Comparison of ENCODE assay signal across 10 cellular contexts in the genomic region with DNA sequence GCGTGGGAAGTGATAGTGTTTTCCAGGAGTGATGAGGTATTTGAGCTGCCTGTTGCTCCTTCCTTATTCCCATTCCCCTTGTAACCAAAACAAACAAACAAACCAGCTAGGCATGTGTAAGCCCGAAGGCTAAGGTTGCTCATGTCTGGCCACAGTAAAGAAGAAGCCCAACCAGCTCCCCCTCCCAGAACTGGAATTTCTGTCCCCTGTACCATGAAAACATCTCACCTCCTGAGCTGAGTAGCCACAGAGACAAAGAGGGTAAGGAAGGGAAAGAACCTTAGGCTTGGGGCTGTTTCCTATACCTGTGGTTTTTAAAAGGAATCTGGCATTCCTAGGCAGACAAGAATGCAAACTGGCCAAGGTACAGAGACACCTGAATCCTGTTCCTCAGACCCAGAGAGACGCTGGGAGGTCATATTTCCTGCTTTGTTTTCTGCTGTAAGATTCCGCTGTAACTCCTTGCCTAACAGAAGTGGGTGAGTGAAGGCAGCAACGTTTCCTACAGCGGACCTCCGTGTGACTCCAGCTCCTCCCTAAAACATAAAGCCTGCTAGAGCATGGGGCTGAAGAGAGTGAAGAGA. TPM values are rescaled to one million over a fixed set of nuclear protein-coding genes. Genes with fewer than 3 reads are reported as not detected.
A peak's percentile ranks its signal among the peaks of the same experiment; 100 is the strongest.
DNase-seq lines count a peak whose midpoint lies in the region; ATAC-seq, FAIRE-seq and TF ChIP-seq lines count a peak whose summit lies in the region.
"Had no signal": no experiment of that assay in that cellular context is flagged by ENCODE, and none has a peak within 500 bp of the region (broad histone marks: within the 10 kb centered on the region; RNA-seq: fewer than 3 reads in every experiment).

No MANE protein-coding gene starts in this region.

- in situ Hi-C loops in HepG2 (cut with HindIII; ENCODE audit: extremely low pct_ligation_motif_present, low pct_unique_long_range_greater_than_20kb) = loop anchor here (10.0 kb wide), 1 partner anchor 494 kb away; the partner anchor contains the start of gene RHOU

- BruUV-seq in HepG2 (replicated peaks; lab: Mats Ljungman, UMichigan) = no TSS peak

- no peak for TF ChIP-seq EP300 in HepG2 (IDR thresholded peaks at IDR 0.05; ENCODE audit: low read depth in 2 of 2, low read length in 2 of 2)
- no peak for TF ChIP-seq EP300 in HepG2 (CRISPR knock-in tag; IDR thresholded peaks at IDR 0.05; ENCODE audit: borderline replicate concordance)

- H3K4me3 Mint-ChIP-seq in brain = peak overlapping the region in 2 of 5 experiments; percentile 52 to 60
- H3K4me3 Mint-ChIP-seq: activated CD8-positive, alpha-beta T cell treated with anti-CD3 and anti-CD28 coated beads for 36 hours had no signal

- TF ChIP-seq CTCF in brain (conservative IDR thresholded peaks at IDR 0.05) = no peak
- TF ChIP-seq CTCF in HepG2 (CRISPR knock-in tag; IDR thresholded peaks at IDR 0.05) = no peak
- TF ChIP-seq CTCF in testis (IDR thresholded peaks at IDR 0.05) = no peak

- peak overlapping the region in 1 of 3 experiments; percentile 36; a peak in 1 of 6 replicates for H3K4me3 ChIP-seq in HepG2 (replicated peaks in 1 of 3; ENCODE audit: insufficient read depth in 1 of 3, low read depth in 2 of 3, low read length in 3 of 3)
- no peak overlapping the region for H3K4me3 ChIP-seq in testis

- no peak for TF ChIP-seq RAD21 in HepG2 (CRISPR knock-in tag; IDR thresholded peaks at IDR 0.05)

- H4K20me1 ChIP-seq in HepG2 (ENCODE audit: insufficient read depth, low read length) = no peaks in the 10 kb centered on the region

- FAIRE-seq in HepG2 (lab: Jason Lieb, UNC) = no peak

- CTCF ChIA-PET in HepG2 (lab: Yijun Ruan, JAX; ENCODE audit: low intra/inter-chr PET ratio, low total read pairs) = no interaction called here

- WGBS in HepG2 (ENCODE audit: low lambda C conversion rate) = 22% methylated on average over 7 of the region's 7 CpGs
- 16 to 25% methylated on average over 7 of the region's 7 CpGs for WGBS in testis, 2 donors

- TF ChIP-seq POLR2A in HepG2 (IDR thresholded peaks at IDR 0.05; ENCODE audit: insufficient read depth in 1 of 2, low read depth in 2 of 2, low read length in 2 of 2) (no peak), testis (IDR thresholded peaks at IDR 0.05) (no peak)

- peak overlapping the region in 3 of 5 experiments; percentile 41 to 86 (median 79) for H3K27ac Mint-ChIP-seq in brain
- H3K27ac Mint-ChIP-seq: activated CD8-positive, alpha-beta T cell treated with anti-CD3 and anti-CD28 coated beads for 36 hours had no signal

- peak overlapping the region; percentile 77 for H3K4me2 ChIP-seq in HepG2 (ENCODE audit: low read depth, low read length)

- no peaks in the 10 kb centered on the region for H3K36me3 ChIP-seq in HepG2 (replicated peaks in 1 of 2; ENCODE audit: control insufficient read depth in 1 of 2, insufficient read depth in 2 of 2, low read length in 2 of 2)
- no peaks in the 10 kb centered on the region for H3K36me3 ChIP-seq in testis (ENCODE audit: low read depth, missing control alignments)

- H3K27me3 ChIP-seq in HepG2 (ENCODE audit: control insufficient read depth in 1 of 2, insufficient read depth in 2 of 2, low read length in 2 of 2) (0 out of 5 replicates have a peak, but pooled peaks cover 0 to 6% of the 10 kb centered on the region in 2 experiments), testis (no peaks in the 10 kb centered on the region)

- no peak overlapping the region for H3K27ac ChIP-seq in HepG2 (ENCODE audit: extremely low read length, insufficient read depth, low read length)
- peak overlapping the region; percentile 29 to 53 for H3K27ac ChIP-seq in testis

- H2AFZ ChIP-seq in HepG2 (ENCODE audit: low read length) = peak overlapping the region; percentile 86

- no peaks in the 10 kb centered on the region for H3K79me2 ChIP-seq in HepG2 (ENCODE audit: insufficient read depth, low read length)

- intact Hi-C loops in HepG2 (cut with micrococcal nuclease; ENCODE audit: unreplicated experiment) (loop anchor here (10.0 kb wide), 4 partner anchors 124 to 364 kb away; no protein-coding TSS in a partner anchor), testis (cut with DNase I; ENCODE audit: low total_unique reads) (loop anchor here (10.0 kb wide), 1 partner anchor 494 kb away; the partner anchor contains the start of gene RHOU)

- H3K4me1 Mint-ChIP-seq in brain = peaks cover 59% of the 10 kb centered on the region

- no peaks in the 10 kb centered on the region for H3K36me3 Mint-ChIP-seq in brain

- peaks cover 16% of the 10 kb centered on the region for H3K27me3 Mint-ChIP-seq in brain

- ATAC-seq in HepG2 (no peak; the same call in 2 of the 3 replicates), HG02763 (IDR thresholded peaks at IDR 0.05; ENCODE audit: unreplicated experiment) (no peak), GM21367 (IDR thresholded peaks at IDR 0.05; ENCODE audit: unreplicated experiment) (no peak)
- ATAC-seq: activated CD8-positive, alpha-beta T cell treated with anti-CD3 and anti-CD28 coated beads for 36 hours had no signal

- H3K9me3 ChIP-seq in HepG2 (ENCODE audit: low read length) = no peaks in the 10 kb centered on the region
- H3K9me3 ChIP-seq in testis = no peaks in the 10 kb centered on the region

- POLR2A ChIA-PET in HepG2 (lab: Yijun Ruan, JAX) = interaction anchor here (0.9 to 2.5 kb wide), 6 partner anchors 8 to 565 kb away, joined by 3 to 9 read pairs (median 5); no protein-coding TSS in a partner anchor

- H3K9me3 Mint-ChIP-seq in brain = peaks cover 0 to 5% (median 0%) of the 10 kb centered on the region in 5 experiments
- H3K9me3 Mint-ChIP-seq: activated CD8-positive, alpha-beta T cell treated with anti-CD3 and anti-CD28 coated beads for 36 hours had no signal

- H3K4me1 ChIP-seq in HepG2 (ENCODE audit: insufficient read depth, low read length) (peaks cover 75% of the 10 kb centered on the region), testis (peaks cover 19% of the 10 kb centered on the region)

- DNase-seq in LoVo (ENCODE audit: low spot score) = peak; percentile 75
- DNase-seq in HepG2 (ENCODE audit: low spot score) = no peak
- no peak for DNase-seq in testis
- no peak for DNase-seq in NCI-H2081 treated with DMSO at 0.1 percent for 48 hours (lab: John Stamatoyannopoulos, UW)
- no peak for DNase-seq in activated CD4-positive, alpha-beta T cell treated with anti-CD3 and anti-CD28 coated beads for 48 hours
- DNase-seq: activated CD8-positive, alpha-beta T cell treated with anti-CD3 and anti-CD28 coated beads for 36 hours; KBM-7 had no signal

- peak overlapping the region; percentile 50; the same call in 1 of the 2 replicates for H3K9ac ChIP-seq in HepG2 (ENCODE audit: insufficient read depth, low read depth, low read length)

TF ChIP-seq in HepG2, 621 proteins besides CTCF, POLR2A, EP300 and RAD21:
- TF ChIP-seq ZNF605 (CRISPR knock-in tag; IDR thresholded peaks at IDR 0.05) (no peak), ZNF672 (CRISPR knock-in tag; IDR thresholded peaks at IDR 0.05) (no peak), HMG20B (CRISPR knock-in tag; conservative IDR thresholded peaks at IDR 0.05) (0 out of 2 replicates have a peak, but pooled peaks have one; percentile 16), TEAD3 (CRISPR knock-in tag; optimal IDR thresholded peaks at IDR 0.05; ENCODE audit: borderline replicate concordance) (peak; percentile 8), ZNF589 (CRISPR knock-in tag; conservative IDR thresholded peaks at IDR 0.05) (no peak), PAX8 (CRISPR knock-in tag; IDR thresholded peaks at IDR 0.05; ENCODE audit: borderline replicate concordance) (no peak), ZFP1 (CRISPR knock-in tag; IDR thresholded peaks at IDR 0.05) (no peak)

RNA-seq across cellular contexts. Expression of gene RAB4A, which starts 41.7 kb away (rescaled TPM):
- polyA plus RNA-seq in brain (ENCODE audit: insufficient read depth, low read depth, low replicate concordance) (42.1 TPM), HepG2 (2011; rRNA removed) (41.6 and 56.0 TPM in 2 replicates), testis (ENCODE audit: insufficient read depth, low read depth, low replicate concordance) (55.1 TPM)
- total RNA-seq in HepG2 (2016; rRNA removed; fragmentation: Illumina TruSeq; extraction: Trizol) (76.6 and 80.1 TPM in 2 replicates), testis (10 to 100 TPM; 27.2 to 30.2 TPM)
- total RNA-seq in HepG2 (2016; cell fraction: cytosol; rRNA removed; fragmentation: Illumina TruSeq; extraction: Trizol; ENCODE audit: low read depth) = 135 and 139 TPM in 2 replicates
- total RNA-seq in HepG2 (2016; cell fraction: insoluble cytoplasmic fraction; rRNA removed; fragmentation: Illumina TruSeq; extraction: Trizol) = 71.2 and 81.9 TPM in 2 replicates
- 213 and 217 TPM in 2 replicates for total RNA-seq in HepG2 (2016; cell fraction: membrane; rRNA removed; fragmentation: Illumina TruSeq; extraction: Trizol)
- total RNA-seq in HepG2 (2016; cell fraction: nucleus; rRNA removed; fragmentation: Illumina TruSeq; extraction: Trizol) = 41.7 and 48.3 TPM in 2 replicates
- 53.2 and 57.4 TPM in 2 replicates for polyA plus RNA-seq in HepG2 (2011; cell fraction: cytosol; rRNA removed)
- polyA plus RNA-seq in HepG2 (2011; cell fraction: nucleus; rRNA removed) = 15.9 and 18.4 TPM in 2 replicates
- 71.3 and 87.6 TPM in 2 replicates for polyA plus RNA-seq in HepG2 (2012)
- 296 and 305 TPM in 2 replicates for polyA plus RNA-seq in HepG2 (2016; cell fraction: cytosol; fragmentation: Illumina TruSeq; extraction: Trizol; ENCODE audit: low read depth)
- polyA plus RNA-seq in HepG2 (2016; cell fraction: insoluble cytoplasmic fraction; fragmentation: Illumina TruSeq; extraction: Trizol; ENCODE audit: low read depth) = 113 and 114 TPM in 2 replicates
- 280 and 289 TPM in 2 replicates for polyA plus RNA-seq in HepG2 (2016; cell fraction: membrane; fragmentation: Illumina TruSeq; extraction: Trizol; ENCODE audit: low read depth)
- polyA plus RNA-seq in HepG2 (2016; cell fraction: nucleus; fragmentation: Illumina TruSeq; extraction: Trizol; ENCODE audit: insufficient read depth, low read depth) = 77.5 and 84.8 TPM in 2 replicates
- polyA minus RNA-seq in HepG2 (2011; rRNA and poly(A)+ RNA removed; ENCODE audit: low replicate concordance) = 3.1 and 9.3 TPM in 2 replicates
- 17.1 and 18.2 TPM in 2 replicates for polyA minus RNA-seq in HepG2 (2011; cell fraction: cytosol; rRNA and poly(A)+ RNA removed)
- 41.3 and 46.1 TPM in 2 replicates for polyA minus RNA-seq in HepG2 (2011; cell fraction: nucleus; rRNA and poly(A)+ RNA removed)
